ENCODE assay signal across 8 cellular contexts in genomic region chr1:234875953-234876814, GRCh38.
DNase-seq lines count a peak whose midpoint lies in the region; ATAC-seq and TF ChIP-seq lines count a peak whose summit lies in the region.

No MANE protein-coding gene starts in this region.

- H3K27me3 Mint-ChIP-seq in dendritic cell treated with granulocyte-macrophage colony-stimulating factor and Interleukin-4, amounts not matched to agents 40 ng/mL and 50 ng/mL, for 4 days = no peaks in the 10 kb centered on the region
- no peaks in the 10 kb centered on the region for H3K27me3 Mint-ChIP-seq in progenitor cell of endocrine pancreas

- DNase-seq in GDM1 (lab: John Stamatoyannopoulos, UW) = peak; percentile 79
- peak; percentile 66 for DNase-seq in NCI-H510A (lab: John Stamatoyannopoulos, UW)
- DNase-seq in progenitor cell of endocrine pancreas (ENCODE audit: low spot score, unreplicated experiment) = no peak
- no peak for DNase-seq in NCI-H2029 (lab: John Stamatoyannopoulos, UW)

- H3K27ac Mint-ChIP-seq in dendritic cell treated with granulocyte-macrophage colony-stimulating factor and Interleukin-4, amounts not matched to agents 40 ng/mL and 50 ng/mL, for 4 days = peak overlapping the region; percentile 92
- peak overlapping the region; percentile 88 for H3K27ac Mint-ChIP-seq in progenitor cell of endocrine pancreas

- TF ChIP-seq CTCF in progenitor cell of endocrine pancreas (IDR thresholded peaks at IDR 0.05; ENCODE audit: unreplicated experiment) = no peak

- H3K4me1 Mint-ChIP-seq in dendritic cell treated with granulocyte-macrophage colony-stimulating factor and Interleukin-4, amounts not matched to agents 40 ng/mL and 50 ng/mL, for 4 days (ENCODE audit: low read depth) = peaks cover 87% of the 10 kb centered on the region
- H3K4me1 Mint-ChIP-seq in progenitor cell of endocrine pancreas (ENCODE audit: low read depth) = peaks cover 16% of the 10 kb centered on the region

- H3K36me3 Mint-ChIP-seq in dendritic cell treated with granulocyte-macrophage colony-stimulating factor and Interleukin-4, amounts not matched to agents 40 ng/mL and 50 ng/mL, for 4 days (ENCODE audit: low read depth) = no peaks in the 10 kb centered on the region
- H3K36me3 Mint-ChIP-seq in progenitor cell of endocrine pancreas (ENCODE audit: insufficient read depth) = no peaks in the 10 kb centered on the region

- H3K4me3 Mint-ChIP-seq in dendritic cell treated with granulocyte-macrophage colony-stimulating factor and Interleukin-4, amounts not matched to agents 40 ng/mL and 50 ng/mL, for 4 days = no peak overlapping the region
- H3K4me3 Mint-ChIP-seq in progenitor cell of endocrine pancreas (ENCODE audit: low read depth) = no peak overlapping the region

- H3K9me3 Mint-ChIP-seq in dendritic cell treated with granulocyte-macrophage colony-stimulating factor and Interleukin-4, amounts not matched to agents 40 ng/mL and 50 ng/mL, for 4 days = no peaks in the 10 kb centered on the region
- H3K9me3 Mint-ChIP-seq in progenitor cell of endocrine pancreas (ENCODE audit: low read depth) = no peaks in the 10 kb centered on the region

- ATAC-seq in GM21737 (IDR thresholded peaks at IDR 0.05; ENCODE audit: unreplicated experiment) (no peak), HG03354 (IDR thresholded peaks at IDR 0.05; ENCODE audit: poor library complexity, severe bottlenecking, unreplicated experiment) (no peak), HG03095 (IDR thresholded peaks at IDR 0.05; ENCODE audit: unreplicated experiment) (no peak)

- intact Hi-C loops in dendritic cell treated with granulocyte-macrophage colony-stimulating factor and Interleukin-4, amounts not matched to agents 40 ng/mL and 50 ng/mL, for 4 days (cut with micrococcal nuclease) = no loop called here

Comparison
In these comparisons a context has a peak if more than half of its experiments do, and no peak if none do; other contexts are left out.
1. DNase-seq: peak in GDM1 (single experiment) and NCI-H510A (single experiment); none in progenitor cell of endocrine pancreas (single experiment) and NCI-H2029 (single experiment).